Comparison of ENCODE assay signal across 8 cellular contexts in genomic region chr2:11830708-11831301, GRCh38.
A peak's percentile ranks its signal among the peaks of the same experiment; 100 is the strongest.
DNase-seq lines count a peak whose midpoint lies in the region; ATAC-seq and TF ChIP-seq lines count a peak whose summit lies in the region.

No MANE protein-coding gene starts in this region.

- 58 to 68% methylated on average over 7 of the region's 7 CpGs for WGBS in transverse colon (ENCODE audit: low coverage in 1 of 2), 2 donors

- peaks cover 26% of the 10 kb centered on the region for H3K36me3 ChIP-seq in adipocyte (ENCODE audit: control insufficient read depth, insufficient read depth, low read length, severe bottlenecking)
- peaks cover 0 to 9% (median 0%) of the 10 kb centered on the region in 4 donors for H3K36me3 ChIP-seq in transverse colon

- in situ Hi-C loops in transverse colon (cut with MboI; ENCODE audit: low pct_ligation_motif_present in 1 of 4, low pct_unique_long_range_greater_than_20kb in 1 of 4, low sequenced_read_pairs in 3 of 4): loop anchor here in 3 of 4 donors (25.0 kb wide), 3 partner anchors 556 to 1181 kb away; partner anchors contain the start of gene TRIB2 (in 2 of the 3)

- peaks cover 38% of the 10 kb centered on the region for H3K27me3 Mint-ChIP-seq in activated T-cell treated with anti-CD3 and anti-CD28 coated beads, Interleukin-2, amount 50 U/mL, for 24 hours
- H3K27me3 Mint-ChIP-seq in memory B cell: no peaks in the 10 kb centered on the region

- peak overlapping the region; percentile 76 for H3K9ac ChIP-seq in adipocyte (ENCODE audit: low read length)

- no peak for DNase-seq in activated T-cell treated with anti-CD3 and anti-CD28 coated beads, Interleukin-2, amount 50 U/mL, for 24 hours
- DNase-seq in activated T-cell treated with anti-CD3 and anti-CD28 coated beads for 4 hours (no peak), adipocyte (ENCODE audit: low read depth) (no peak), memory B cell (ENCODE audit: low spot score in 2 of 2) (no peak), transverse colon (no peak), amygdala (lab: John Stamatoyannopoulos, UW) (no peak)
- no peak for DNase-seq in stimulated activated CD4-positive, alpha-beta T cell treated with anti-CD3 and anti-CD28 coated beads, Interleukin-2, amount 100 ng/mL, for 24 hours
- DNase-seq in activated CD4-positive, CD25-positive, alpha-beta regulatory T cell (lab: John Stamatoyannopoulos, UW): no peak

- H3K4me3 ChIP-seq in adipocyte (ENCODE audit: low read length) (peak overlapping the region; percentile 73), transverse colon (peak overlapping the region in 2 of 4 donors; percentile 3 to 22)

- H3K9me3 Mint-ChIP-seq in activated T-cell treated with anti-CD3 and anti-CD28 coated beads, Interleukin-2, amount 50 U/mL, for 24 hours: peaks cover 13% of the 10 kb centered on the region
- H3K9me3 Mint-ChIP-seq in memory B cell: peaks cover 5% of the 10 kb centered on the region

- H3K4me3 Mint-ChIP-seq in activated T-cell treated with anti-CD3 and anti-CD28 coated beads, Interleukin-2, amount 50 U/mL, for 24 hours: peak overlapping the region; percentile 64
- peak overlapping the region; percentile 69 for H3K4me3 Mint-ChIP-seq in memory B cell

- ATAC-seq in memory B cell (ENCODE audit: low read depth): no peak

- no peak for TF ChIP-seq POLR2A in transverse colon (IDR thresholded peaks at IDR 0.05)

- peak overlapping the region; percentile 45 to 79 (median 72) for H3K27ac ChIP-seq in transverse colon

- intact Hi-C loops in transverse colon (cut with DNase I; ENCODE audit: low total_unique reads): no loop called here

- no peak for TF ChIP-seq CTCF in transverse colon (IDR thresholded peaks at IDR 0.05)

- peaks cover 59% of the 10 kb centered on the region for H3K4me1 Mint-ChIP-seq in activated T-cell treated with anti-CD3 and anti-CD28 coated beads, Interleukin-2, amount 50 U/mL, for 24 hours (ENCODE audit: low read depth)
- H3K4me1 Mint-ChIP-seq in memory B cell: peaks cover 37% of the 10 kb centered on the region

- peaks cover 4% of the 10 kb centered on the region for H3K9me3 ChIP-seq in adipocyte (ENCODE audit: control insufficient read depth, low read length)
- no peaks in the 10 kb centered on the region for H3K9me3 ChIP-seq in transverse colon

- H3K36me3 Mint-ChIP-seq in activated T-cell treated with anti-CD3 and anti-CD28 coated beads, Interleukin-2, amount 50 U/mL, for 24 hours (ENCODE audit: low read depth): peaks cover 29% of the 10 kb centered on the region
- H3K36me3 Mint-ChIP-seq in memory B cell: peaks cover 4% of the 10 kb centered on the region

- no peaks in the 10 kb centered on the region for H3K27me3 ChIP-seq in adipocyte (replicated peaks; ENCODE audit: control insufficient read depth, insufficient read depth, low read length)
- no peaks in the 10 kb centered on the region for H3K27me3 ChIP-seq in transverse colon

- peak overlapping the region; percentile 91 for H3K27ac Mint-ChIP-seq in activated T-cell treated with anti-CD3 and anti-CD28 coated beads, Interleukin-2, amount 50 U/mL, for 24 hours
- H3K27ac Mint-ChIP-seq in memory B cell: peak overlapping the region; percentile 62

- TF ChIP-seq EP300 in transverse colon (IDR thresholded peaks at IDR 0.05; ENCODE audit: low read depth): no peak

- peaks cover 22% of the 10 kb centered on the region for H3K4me1 ChIP-seq in adipocyte (ENCODE audit: control insufficient read depth, insufficient read depth, low read length)
- H3K4me1 ChIP-seq in transverse colon: peaks cover 8 to 23% (median 20%) of the 10 kb centered on the region in 4 donors
